ENCODE assay signal across 1 cellular context in genomic region chr12:89117448-89118034, GRCh38.
A peak's percentile ranks its signal among the peaks of the same experiment; 100 is the strongest.
TF ChIP-seq lines count a peak whose summit lies in the region.

No MANE protein-coding gene starts in this region.

TF ChIP-seq in HCT116, 20 proteins besides CTCF, POLR2A, EP300 and RAD21 (continued from another document):
- TF ChIP-seq ZNF274 (IDR thresholded peaks at IDR 0.05; ENCODE audit: low read depth, low read length) (no peak), JUND (IDR thresholded peaks at IDR 0.05) (peak; percentile 66), EZH2 (IDR thresholded peaks at IDR 0.05) (no peak), ATF3 (IDR thresholded peaks at IDR 0.05) (no peak), YY1 (IDR thresholded peaks at IDR 0.05; ENCODE audit: extremely low read depth, insufficient replicate concordance, low read depth, low read length) (no peak)
